In genomic region chr7:138934861-138935260, GRCh38 we compare ENCODE assay signal across 10 cellular contexts. TPM values are rescaled to one million over a fixed set of nuclear protein-coding genes. Genes with fewer than 3 reads are reported as not detected.
A peak's percentile ranks its signal among the peaks of the same experiment; 100 is the strongest.
DNase-seq lines count a peak whose midpoint lies in the region; ATAC-seq and TF ChIP-seq lines count a peak whose summit lies in the region.
"Had no signal": no experiment of that assay in that cellular context is flagged by ENCODE, and none has a peak within 500 bp of the region (broad histone marks: within the 10 kb centered on the region; RNA-seq: fewer than 3 reads in every experiment).

No MANE protein-coding gene starts in this region.

- TF ChIP-seq CTCF in fibroblast of pulmonary artery (IDR thresholded peaks at IDR 0.05; ENCODE audit: low read length, missing control alignments) (no peak), gastrocnemius medialis (IDR thresholded peaks at IDR 0.05 in 4 of 5, conservative IDR thresholded peaks at IDR 0.05 in 1 of 5) (no peak)

- H3K4me1 Mint-ChIP-seq in stimulated activated memory B cell treated with anti-CD40 and anti-IgM and Interleukin-4, amounts not matched to agents 10 μg/mL and 1 μg/mL and 100 μg/mL, for 72 hours: no peaks in the 10 kb centered on the region
- H3K4me1 Mint-ChIP-seq: IgD-negative memory B cell had no signal

- H3K9me3 ChIP-seq in SJCRH30 (replicated peaks) (no peaks in the 10 kb centered on the region), gastrocnemius medialis (no peaks in the 10 kb centered on the region)

- H3K9me3 Mint-ChIP-seq in stimulated activated memory B cell treated with anti-CD40 and anti-IgM and Interleukin-4, amounts not matched to agents 10 μg/mL and 1 μg/mL and 100 μg/mL, for 72 hours: no peaks in the 10 kb centered on the region
- H3K9me3 Mint-ChIP-seq: activated T-cell treated with anti-CD3 and anti-CD28 coated beads, Interleukin-2, amount 50 U/mL, for 24 hours; IgD-negative memory B cell had no signal

- in situ Hi-C loops in gastrocnemius medialis (cut with MboI; ENCODE audit: low sequenced_read_pairs in 4 of 4): no loop called here

- intact Hi-C loops in gastrocnemius medialis (cut with DNase I; ENCODE audit: low total_unique reads): no loop called here

- peaks cover 24% of the 10 kb centered on the region for H3K27me3 Mint-ChIP-seq in stimulated activated memory B cell treated with anti-CD40 and anti-IgM and Interleukin-4, amounts not matched to agents 10 μg/mL and 1 μg/mL and 100 μg/mL, for 72 hours
- H3K27me3 Mint-ChIP-seq: activated T-cell treated with anti-CD3 and anti-CD28 coated beads, Interleukin-2, amount 50 U/mL, for 24 hours; IgD-negative memory B cell had no signal

- H3K27ac ChIP-seq in SJCRH30 (peak overlapping the region; percentile 89), gastrocnemius medialis (peak overlapping the region in 3 of 4 donors; percentile 40 to 70 (median 51))

- no peaks in the 10 kb centered on the region for H3K36me3 ChIP-seq in SJCRH30
- H3K36me3 ChIP-seq in gastrocnemius medialis: no peaks in the 10 kb centered on the region

- no peak for ATAC-seq in gastrocnemius medialis
- no peak for ATAC-seq in HG03520 (IDR thresholded peaks at IDR 0.05; ENCODE audit: unreplicated experiment)
- ATAC-seq in stimulated activated memory B cell treated with anti-CD40 and anti-IgM and Interleukin-4, amounts not matched to agents 10 μg/mL and 1 μg/mL and 100 μg/mL, for 72 hours: no peak

- H3K27me3 ChIP-seq in SJCRH30 (no peaks in the 10 kb centered on the region), gastrocnemius medialis (no peaks in the 10 kb centered on the region)

- H3K4me3 ChIP-seq in SJCRH30: no peak overlapping the region
- H3K4me3 ChIP-seq in fibroblast of pulmonary artery (replicated peaks; ENCODE audit: low read depth, low read length): no peak overlapping the region
- H3K4me3 ChIP-seq in gastrocnemius medialis: no peak overlapping the region

- H3K36me3 Mint-ChIP-seq in stimulated activated memory B cell treated with anti-CD40 and anti-IgM and Interleukin-4, amounts not matched to agents 10 μg/mL and 1 μg/mL and 100 μg/mL, for 72 hours: no peaks in the 10 kb centered on the region

- no peak overlapping the region for H3K4me3 Mint-ChIP-seq in stimulated activated memory B cell treated with anti-CD40 and anti-IgM and Interleukin-4, amounts not matched to agents 10 μg/mL and 1 μg/mL and 100 μg/mL, for 72 hours
- H3K4me3 Mint-ChIP-seq: activated T-cell treated with anti-CD3 and anti-CD28 coated beads, Interleukin-2, amount 50 U/mL, for 24 hours; IgD-negative memory B cell had no signal

- H3K4me1 ChIP-seq in SJCRH30 (peaks cover 27% of the 10 kb centered on the region), gastrocnemius medialis (peaks cover 0 to 12% of the 10 kb centered on the region in 2 donors)

- no peak for TF ChIP-seq POLR2A in gastrocnemius medialis (IDR thresholded peaks at IDR 0.05)

- DNase-seq in H4 (ENCODE audit: low spot score): peak; percentile 49
- peak; percentile 54 to 63 for DNase-seq in SJCRH30
- peak; percentile 65 for DNase-seq in fibroblast of pulmonary artery (ENCODE audit: low read depth)
- DNase-seq in gastrocnemius medialis: no peak
- no peak for DNase-seq in KG1 (lab: John Stamatoyannopoulos, UW)
- DNase-seq: activated T-cell treated with anti-CD3 and anti-CD28 coated beads, Interleukin-2, amount 50 U/mL, for 24 hours; T-helper 9 cell had no signal

- no peak overlapping the region for H3K27ac Mint-ChIP-seq in stimulated activated memory B cell treated with anti-CD40 and anti-IgM and Interleukin-4, amounts not matched to agents 10 μg/mL and 1 μg/mL and 100 μg/mL, for 72 hours
- H3K27ac Mint-ChIP-seq: activated T-cell treated with anti-CD3 and anti-CD28 coated beads, Interleukin-2, amount 50 U/mL, for 24 hours had no signal

RNA-seq across cellular contexts. Expression of gene KIAA1549, which starts 46.3 kb away (rescaled TPM):
- 2.5 and 3.3 TPM in 2 replicates for total RNA-seq in H4 (2014; rRNA removed; shearing (Covaris generic))
- total RNA-seq in SJCRH30 (2014; rRNA removed; shearing (Covaris generic)): 11.8 and 12.5 TPM in 2 replicates
- under 1 TPM; 0.55 to 0.87 (median 0.75) TPM for total RNA-seq in gastrocnemius medialis

Comparison
In these comparisons a context has a peak if more than half of its experiments do, and no peak if none do; other contexts are left out.
1. DNase-seq: peak in H4 (single experiment), SJCRH30 (2 of 2) and fibroblast of pulmonary artery (single experiment); none in gastrocnemius medialis (0 of 2) and KG1 (single experiment).